16 cellular contexts compared by ENCODE assay signal in the genomic region with DNA sequence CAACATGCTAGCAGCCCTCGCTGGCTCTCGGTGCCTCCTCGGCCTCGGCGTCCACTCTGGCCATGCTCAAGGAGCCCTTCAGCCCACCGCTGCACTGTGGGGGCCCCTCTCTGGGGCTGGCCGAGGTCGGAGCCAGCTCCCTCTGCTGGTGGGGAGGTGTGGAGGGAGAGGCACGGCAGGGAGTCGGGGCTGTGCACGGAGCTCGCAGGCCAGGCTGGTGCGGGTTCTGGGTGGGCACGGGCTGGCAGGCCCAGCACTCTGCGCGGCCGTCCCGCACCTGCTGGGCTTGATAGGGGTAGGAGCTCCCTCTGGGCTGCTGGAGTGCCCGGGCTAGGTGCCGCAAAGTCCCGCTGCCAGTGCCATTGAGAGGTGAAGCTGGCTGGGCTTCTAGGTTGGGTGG.
DNase-seq lines count a peak whose midpoint lies in the region; ATAC-seq, FAIRE-seq and TF ChIP-seq lines count a peak whose summit lies in the region.
"Had no signal": no experiment of that assay in that cellular context is flagged by ENCODE, and none has a peak within 500 bp of the region (broad histone marks: within the 10 kb centered on the region; RNA-seq: fewer than 3 reads in every experiment).

No MANE protein-coding gene starts in this region.

- DNase-seq in kidney = peak; percentile 55
- DNase-seq in activated CD4-positive, alpha-beta T cell treated with anti-CD3 and anti-CD28 coated beads, Interleukin-2, amount 50 U/mL, for 1 hour = no peak
- no peak for DNase-seq in COR-L47 (lab: John Stamatoyannopoulos, UW)
- DNase-seq: ACHN; BE2C; C1 segment of cervical spinal cord; CD4-positive, alpha-beta T cell; DMS153; DMS79; GF-D8; GOT3; H7 had no signal

- no peak overlapping the region for H3K4me3 ChIP-seq in kidney (ENCODE audit: low read length in 2 of 2)

- no peak for FAIRE-seq in kidney (lab: Jason Lieb, UNC)
- FAIRE-seq: A204.1 had no signal

- no peaks in the 10 kb centered on the region for H3K36me3 ChIP-seq in kidney (ENCODE audit: control insufficient read depth in 1 of 2, insufficient read depth in 2 of 2, low read length in 2 of 2)
- H3K36me3 ChIP-seq: BE2C had no signal

- no peak overlapping the region for H3K9ac ChIP-seq in kidney (ENCODE audit: low read length in 2 of 2)

- intact Hi-C loops in kidney (cut with DNase I) = no loop called here

- H3K4me1 ChIP-seq in kidney (ENCODE audit: control insufficient read depth in 1 of 2, insufficient read depth in 1 of 2, low read depth in 1 of 2, low read length in 2 of 2) = peaks cover 1 to 2% of the 10 kb centered on the region in 2 donors
- H3K4me1 ChIP-seq: BE2C had no signal

- TF ChIP-seq CTCF in C4-2B (conservative IDR thresholded peaks at IDR 0.05) (peak; percentile 8; the same call in 1 of the 2 replicates), LNCAP (IDR thresholded peaks at IDR 0.05) (peak; percentile 9; the same call in 1 of the 2 replicates), kidney (IDR thresholded peaks at IDR 0.05; ENCODE audit: borderline replicate concordance, extremely low read depth, insufficient read depth) (no peak)

- no peak for ATAC-seq in HG02798 (IDR thresholded peaks at IDR 0.05; ENCODE audit: poor library complexity, unreplicated experiment)

- H3K9me3 ChIP-seq in kidney (ENCODE audit: control insufficient read depth in 1 of 2, low read length in 2 of 2) = no peaks in the 10 kb centered on the region
- H3K9me3 ChIP-seq: BE2C had no signal

- H3K27ac ChIP-seq in C4-2B = no peak overlapping the region
- no peak overlapping the region for H3K27ac ChIP-seq in kidney (ENCODE audit: low read depth in 2 of 2, low read length in 2 of 2)
